11 cellular contexts compared by ENCODE assay signal in the genomic region with DNA sequence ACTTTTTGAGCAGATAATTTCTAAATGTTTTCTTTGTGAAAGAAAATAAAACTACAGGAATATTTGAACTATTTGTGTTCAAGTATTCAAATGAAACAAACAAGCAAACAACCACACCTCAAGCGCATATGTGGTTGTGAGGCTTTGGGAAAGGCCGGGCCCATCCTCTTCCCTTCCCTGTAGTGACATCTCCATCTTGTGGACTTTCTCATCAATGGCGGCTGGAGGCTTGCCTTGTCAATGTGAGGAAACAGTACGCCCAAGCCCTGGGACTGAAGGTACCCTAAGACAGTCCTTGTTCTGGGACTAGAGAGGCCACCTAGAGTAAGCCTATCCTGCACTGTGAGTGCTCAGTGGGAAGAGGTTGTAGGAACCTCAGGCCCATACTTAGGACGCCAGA.
DNase-seq lines count a peak whose midpoint lies in the region; ATAC-seq, FAIRE-seq and TF ChIP-seq lines count a peak whose summit lies in the region.
"Had no signal": no experiment of that assay in that cellular context is flagged by ENCODE, and none has a peak within 500 bp of the region (broad histone marks: within the 10 kb centered on the region; RNA-seq: fewer than 3 reads in every experiment).

No MANE protein-coding gene starts in this region.

- H3K4me3 ChIP-seq in Loucy (ENCODE audit: low read length, poor library complexity, severe bottlenecking), result no peak overlapping the region
- no peak overlapping the region for H3K4me3 ChIP-seq in H1 (ENCODE audit: extremely low read depth in 1 of 4, insufficient read depth in 2 of 4, low read depth in 3 of 4, low read length in 4 of 4)
- H3K4me3 ChIP-seq in psoas muscle, result no peak overlapping the region
- no peak overlapping the region for H3K4me3 ChIP-seq in prostate gland

- H3K4ac ChIP-seq in H1 (replicated peaks; ENCODE audit: insufficient read length, low read depth, low read length), result no peak overlapping the region

- WGBS in H1 (ENCODE audit: extremely low coverage in 1 of 2, insufficient coverage in 1 of 2, insufficient read length in 1 of 2, insufficient replicate concordance in 2 of 2, low coverage in 1 of 2, low lambda C conversion rate in 2 of 2, missing lambda C conversion rate in 1 of 2), 2 experiments, result 78% methylated on average over 5 of the region's 5 CpGs; no CpG with 5 or more reads in 1 of the 2 experiments
- 77 to 88% (median 84%) methylated on average over 5 of the region's 5 CpGs for WGBS in psoas muscle, 3 donors
- 75% methylated on average over 5 of the region's 5 CpGs for whole genome bisulfite sequencing in prostate gland

- H3K79me2 ChIP-seq in Loucy (ENCODE audit: insufficient read depth, low read length) (no peaks in the 10 kb centered on the region), H1 (ENCODE audit: control insufficient read depth in 1 of 2, insufficient read depth in 2 of 2, low read length in 2 of 2) (no peaks in the 10 kb centered on the region)

- H3K9me2 ChIP-seq in Loucy (replicated peaks; ENCODE audit: low read depth, low read length), result no peaks in the 10 kb centered on the region

- H3K27me3 ChIP-seq in Loucy (ENCODE audit: insufficient read depth, low read length, poor library complexity, severe bottlenecking) (no peaks in the 10 kb centered on the region), H1 (replicated peaks in 1 of 4; ENCODE audit: control insufficient read depth in 3 of 4, extremely low read depth in 1 of 4, insufficient read depth in 3 of 4, low read length in 3 of 4) (no peaks in the 10 kb centered on the region), psoas muscle (ENCODE audit: insufficient read depth in 3 of 3, low read length in 2 of 3) (no peaks in the 10 kb centered on the region), prostate gland (replicated peaks; ENCODE audit: insufficient read depth) (no peaks in the 10 kb centered on the region)

- TF ChIP-seq POLR2A in H1 (IDR thresholded peaks at IDR 0.05; ENCODE audit: control extremely low read depth in 1 of 2, low read depth in 2 of 2, low read length in 2 of 2) (no peak), prostate gland (IDR thresholded peaks at IDR 0.05) (no peak)

- CTCF ChIA-PET in H1 (lab: Charles Lee; ENCODE audit: partially characterized antibody), result interaction anchor here (1.0 to 1.6 kb wide), 2 partner anchors 250 to 358 kb away, joined by 3 to 5 read pairs; no protein-coding TSS in a partner anchor

- H3K4me1 ChIP-seq in Loucy (ENCODE audit: insufficient read depth, low read length, poor library complexity, severe bottlenecking) (no peaks in the 10 kb centered on the region), H1 (replicated peaks in 1 of 4; ENCODE audit: control insufficient read depth in 3 of 4, insufficient read depth in 4 of 4, low read length in 3 of 4) (no peaks in the 10 kb centered on the region), psoas muscle (peaks cover 19% of the 10 kb centered on the region), prostate gland (replicated peaks) (no peaks in the 10 kb centered on the region)

- H3K23ac ChIP-seq in H1 (ENCODE audit: insufficient read length), result no peak overlapping the region

- TF ChIP-seq RAD21 in H1 (IDR thresholded peaks at IDR 0.05 in 1 of 2, conservative IDR thresholded peaks at IDR 0.05 in 1 of 2; ENCODE audit: low read depth in 2 of 2, low read length in 2 of 2), result peak; percentile 87 to 93

- no peak overlapping the region for H3K14ac ChIP-seq in H1 (ENCODE audit: insufficient read length)

- no peak for TF ChIP-seq EP300 in H1 (IDR thresholded peaks at IDR 0.05; ENCODE audit: borderline replicate concordance in 1 of 2, low read depth in 2 of 2, low read length in 2 of 2)

- no peaks in the 10 kb centered on the region for H3K23me2 ChIP-seq in H1 (ENCODE audit: low read depth, low read length)

- POLR2A ChIA-PET in H1 (lab: Charles Lee; ENCODE audit: partially characterized antibody), result no interaction called here

- no peak overlapping the region for H4K91ac ChIP-seq in H1 (replicated peaks; ENCODE audit: insufficient read length, low read length)

- H2BK15ac ChIP-seq in H1 (ENCODE audit: low read length), result no peak overlapping the region

- H2BK20ac ChIP-seq in H1 (ENCODE audit: low read length), result no peak overlapping the region

- no peak overlapping the region for H3K9ac ChIP-seq in Loucy (ENCODE audit: low read depth, low read length, poor library complexity, severe bottlenecking)
- H3K9ac ChIP-seq in H1 (replicated peaks in 1 of 4; ENCODE audit: extremely low read depth in 1 of 4, low read depth in 3 of 4, low read length in 3 of 4), result no peak overlapping the region

- H2BK5ac ChIP-seq in H1 (ENCODE audit: low read depth, low read length), result no peak overlapping the region

- TF ChIP-seq CTCF in Loucy (conservative IDR thresholded peaks at IDR 0.05; ENCODE audit: low read length) (peak; percentile 36), H1 (IDR thresholded peaks at IDR 0.05; ENCODE audit: control extremely low read depth in 1 of 3, insufficient read depth in 1 of 3, low read depth in 1 of 3, low read length in 3 of 3) (peak; percentile 63 to 73 (median 71)), psoas muscle (IDR thresholded peaks at IDR 0.05) (no peak), prostate gland (IDR thresholded peaks at IDR 0.05) (no peak)

- H2AK5ac ChIP-seq in H1 (ENCODE audit: low read depth, low read length), result no peak overlapping the region

- no peak for ATAC-seq in psoas muscle
- no peak for ATAC-seq in HG02642 (IDR thresholded peaks at IDR 0.05; ENCODE audit: poor library complexity, unreplicated experiment)
- ATAC-seq: naive thymus-derived CD8-positive, alpha-beta T cell had no signal

- H4K8ac ChIP-seq in H1 (ENCODE audit: extremely low read depth, insufficient read depth, low read length), result no peak overlapping the region

- no peak overlapping the region for H3K18ac ChIP-seq in H1 (ENCODE audit: extremely low read depth, low read length)

- no peak overlapping the region for H3K27ac ChIP-seq in H1 (ENCODE audit: low read depth, low read length)
- peak overlapping the region; percentile 72 for H3K27ac ChIP-seq in psoas muscle
- no peak overlapping the region for H3K27ac ChIP-seq in prostate gland

- H3K4me2 ChIP-seq in Loucy (ENCODE audit: low read depth, low read length, poor library complexity, severe bottlenecking) (no peak overlapping the region), H1 (ENCODE audit: insufficient read depth in 1 of 2, low read depth in 2 of 2, low read length in 2 of 2) (no peak overlapping the region)

- H3K9me3 ChIP-seq in Loucy (ENCODE audit: insufficient read depth, low read depth, low read length) (no peaks in the 10 kb centered on the region), H1 (ENCODE audit: insufficient read depth in 2 of 2, low read depth in 1 of 2, low read length in 1 of 2) (no peaks in the 10 kb centered on the region), psoas muscle (no peaks in the 10 kb centered on the region), prostate gland (no peaks in the 10 kb centered on the region)

- no peaks in the 10 kb centered on the region for H3K36me3 ChIP-seq in Loucy (ENCODE audit: insufficient read depth, low read length)
- H3K36me3 ChIP-seq in H1 (ENCODE audit: control insufficient read depth in 2 of 4, insufficient read depth in 4 of 4, low read length in 3 of 4), result no peaks in the 10 kb centered on the region; a peak in 1 of 8 replicates
- peaks cover 0 to 4% of the 10 kb centered on the region in 2 donors for H3K36me3 ChIP-seq in psoas muscle (ENCODE audit: insufficient read depth in 1 of 2, low read depth in 1 of 2)
- no peaks in the 10 kb centered on the region for H3K36me3 ChIP-seq in prostate gland

- no peaks in the 10 kb centered on the region for H4K20me1 ChIP-seq in Loucy (ENCODE audit: insufficient read depth, low read length, poor library complexity, severe bottlenecking)
- H4K20me1 ChIP-seq in H1 (replicated peaks in 1 of 2; ENCODE audit: control insufficient read depth in 1 of 2, insufficient read depth in 2 of 2, low read length in 2 of 2), result no peaks in the 10 kb centered on the region

- DNase-seq in NCI-H2196 (lab: John Stamatoyannopoulos, UW; ENCODE audit: unreplicated experiment), result peak; percentile 2
- DNase-seq in NCI-H2196 treated with DMSO at 0.1 percent for 48 hours (lab: John Stamatoyannopoulos, UW; ENCODE audit: unreplicated experiment), result no peak
- DNase-seq in H1 (ENCODE audit: low read depth in 1 of 2, low spot score in 2 of 2), result no peak
- no peak for DNase-seq in psoas muscle
- no peak for DNase-seq in prostate gland (ENCODE audit: low spot score)
- no peak for DNase-seq in frontal cortex (ENCODE audit: low spot score in 2 of 2)
- DNase-seq: activated effector memory CD4-positive, alpha-beta T cell treated with anti-CD3 and anti-CD28 coated beads, Interleukin-2, amount 50 U/mL, for 16 hours; naive thymus-derived CD8-positive, alpha-beta T cell; NCI-H1436 treated with DMSO at 0.1 percent for 48 hours had no signal

- H3K79me1 ChIP-seq in H1 (ENCODE audit: low read depth, low read length), result no peaks in the 10 kb centered on the region

- intact Hi-C loops in psoas muscle (cut with DNase I) (no loop called here), prostate gland (cut with DNase I) (no loop called here)

- H2AFZ ChIP-seq in Loucy (ENCODE audit: low read length) (no peak overlapping the region), H1 (ENCODE audit: low read length) (no peak overlapping the region)

- H2BK120ac ChIP-seq in H1 (replicated peaks; ENCODE audit: low read depth, low read length), result no peak overlapping the region

- H3K56ac ChIP-seq in H1 (replicated peaks; ENCODE audit: insufficient read length, low read depth, low read length), result no peak overlapping the region

- no peak overlapping the region for H2BK12ac ChIP-seq in H1 (ENCODE audit: low read depth, low read length)

- H4K5ac ChIP-seq in H1 (ENCODE audit: insufficient read length, low read depth, low read length), result no peak overlapping the region

- no peaks in the 10 kb centered on the region for H3F3A ChIP-seq in Loucy (ENCODE audit: low read depth)

- FAIRE-seq in H1 (lab: Jason Lieb, UNC) (no peak), frontal cortex (lab: Jason Lieb, UNC) (no peak)

TF ChIP-seq in H1, 55 proteins besides CTCF, POLR2A, EP300 and RAD21:
- TF ChIP-seq BACH1 (IDR thresholded peaks at IDR 0.05; ENCODE audit: low read length), result no peak
- peak; percentile 75; the same call in 1 of the 2 replicates for TF ChIP-seq YY1 (IDR thresholded peaks at IDR 0.05; ENCODE audit: low read depth, low read length)

Comparison
In these comparisons a context has a peak if more than half of its experiments do, and no peak if none do; other contexts are left out.
1. CTCF ChIP-seq: peak in Loucy (single experiment) and H1 (3 of 3); none in psoas muscle (single experiment) and prostate gland (0 of 4).